ENCODE assay signal across 17 cellular contexts in genomic region chr2:74045454-74045853, GRCh38.
DNase-seq lines count a peak whose midpoint lies in the region; ATAC-seq and TF ChIP-seq lines count a peak whose summit lies in the region.
"Had no signal": no experiment of that assay in that cellular context is flagged by ENCODE, and none has a peak within 500 bp of the region (broad histone marks: within the 10 kb centered on the region; RNA-seq: fewer than 3 reads in every experiment).

No MANE protein-coding gene starts in this region.

- no peaks in the 10 kb centered on the region for H3K27me3 Mint-ChIP-seq in brain
- H3K27me3 Mint-ChIP-seq in immature natural killer cell (ENCODE audit: low read depth in 3 of 3), result peaks cover 0 to 4% (median 2%) of the 10 kb centered on the region in 3 donors
- H3K27me3 Mint-ChIP-seq: activated CD4-positive, alpha-beta T cell treated with anti-CD3 and anti-CD28 coated beads, Interleukin-2, amount 10 ng/mL, durations not matched to agents 7 days and 5 days; B cell; stimulated activated naive CD8-positive, alpha-beta T cell treated with anti-CD3 and anti-CD28 coated beads, Interleukin-15, Interleukin-2, amounts not matched to agents 100 ng/mL and 50 ng/mL, for 24 hours had no signal

- H3K9me3 ChIP-seq in BE2C, result no peaks in the 10 kb centered on the region

- peak overlapping the region in 4 of 5 experiments; percentile 3 to 37 (median 18) for H3K27ac Mint-ChIP-seq in brain
- peak overlapping the region in 4 of 6 donors; percentile 26 to 67 (median 52) for H3K27ac Mint-ChIP-seq in immature natural killer cell
- H3K27ac Mint-ChIP-seq: activated CD4-positive, alpha-beta T cell treated with anti-CD3 and anti-CD28 coated beads, Interleukin-2, amount 10 ng/mL, durations not matched to agents 7 days and 5 days; B cell; stimulated activated naive CD8-positive, alpha-beta T cell treated with anti-CD3 and anti-CD28 coated beads, Interleukin-15, Interleukin-2, amounts not matched to agents 100 ng/mL and 50 ng/mL, for 24 hours had no signal

- POLR2A ChIA-PET in BJ (lab: Charles Lee), result no interaction called here

- peaks cover 5% of the 10 kb centered on the region; the same call in 1 of the 2 replicates for H3K36me3 ChIP-seq in BJ (ENCODE audit: control insufficient read depth, insufficient read depth, low read length)
- H3K36me3 ChIP-seq in BE2C, result peaks cover 4% of the 10 kb centered on the region; the same call in 1 of the 2 replicates
- H3K36me3 ChIP-seq: cardiac muscle cell had no signal

- TF ChIP-seq CTCF in BJ (IDR thresholded peaks at IDR 0.05; ENCODE audit: insufficient read depth, low read depth, low read length) (no peak), brain (conservative IDR thresholded peaks at IDR 0.05) (no peak), omental fat pad (IDR thresholded peaks at IDR 0.05) (no peak), BE2C (IDR thresholded peaks at IDR 0.05; ENCODE audit: low read depth, low read length) (no peak)

- H3K36me3 Mint-ChIP-seq in brain, result peaks cover 33% of the 10 kb centered on the region
- H3K36me3 Mint-ChIP-seq in immature natural killer cell, result peaks cover 5 to 17% (median 7%) of the 10 kb centered on the region in 3 donors

- H3K4me3 ChIP-seq in BJ (ENCODE audit: low read depth, low read length) (no peak overlapping the region), BE2C (ENCODE audit: low read depth, low read length) (no peak overlapping the region)
- H3K4me3 ChIP-seq: cardiac muscle cell, SJSA1 had no signal

- DNase-seq in BJ (ENCODE audit: low read depth), result peak; percentile 23
- peak; percentile 75 for DNase-seq in EH (ENCODE audit: low read depth)
- DNase-seq in immature natural killer cell, result no peak
- no peak for DNase-seq in omental fat pad (ENCODE audit: low spot score)
- no peak for DNase-seq in activated T-cell treated with anti-CD3 and anti-CD28 coated beads for 4 hours
- no peak for DNase-seq in BE2C
- DNase-seq: activated CD4-positive, alpha-beta T cell treated with anti-CD3 and anti-CD28 coated beads, Interleukin-2, amount 10 ng/mL, durations not matched to agents 7 days and 5 days; activated effector memory CD4-positive, alpha-beta T cell treated with Interleukin-2 at 50 U/mL for 16 hours; KG1; NCI-H1436; NCI-H446 had no signal

- ATAC-seq in GM21423 (IDR thresholded peaks at IDR 0.05; ENCODE audit: unreplicated experiment) (no peak), omental fat pad (ENCODE audit: low FRiP score) (no peak)

- H3K9me3 Mint-ChIP-seq in brain (no peaks in the 10 kb centered on the region), immature natural killer cell (no peaks in the 10 kb centered on the region)
- H3K9me3 Mint-ChIP-seq: activated CD4-positive, alpha-beta T cell treated with anti-CD3 and anti-CD28 coated beads, Interleukin-2, amount 10 ng/mL, durations not matched to agents 7 days and 5 days; stimulated activated naive CD8-positive, alpha-beta T cell treated with anti-CD3 and anti-CD28 coated beads, Interleukin-15, Interleukin-2, amounts not matched to agents 100 ng/mL and 50 ng/mL, for 24 hours had no signal

- CTCF ChIA-PET in BJ (lab: Yijun Ruan, JAX), result interaction anchor here (0.6 kb wide), 1 partner anchor 9 kb away, joined by 3 read pairs; no protein-coding TSS in a partner anchor

- H3K4me1 Mint-ChIP-seq in brain (peaks cover 48% of the 10 kb centered on the region), immature natural killer cell (peaks cover 41 to 56% of the 10 kb centered on the region in 2 donors)

- H3K27me3 ChIP-seq in BJ (ENCODE audit: control insufficient read depth, insufficient read depth, low read length) (no peaks in the 10 kb centered on the region), BE2C (no peaks in the 10 kb centered on the region)
- H3K27me3 ChIP-seq: cardiac muscle cell, SJSA1 had no signal

- H3K4me3 Mint-ChIP-seq in brain, result no peak overlapping the region
- H3K4me3 Mint-ChIP-seq in immature natural killer cell, result no peak overlapping the region
- H3K4me3 Mint-ChIP-seq: activated CD4-positive, alpha-beta T cell treated with anti-CD3 and anti-CD28 coated beads, Interleukin-2, amount 10 ng/mL, durations not matched to agents 7 days and 5 days; B cell; stimulated activated naive CD8-positive, alpha-beta T cell treated with anti-CD3 and anti-CD28 coated beads, Interleukin-15, Interleukin-2, amounts not matched to agents 100 ng/mL and 50 ng/mL, for 24 hours had no signal

- H3K4me1 ChIP-seq in BE2C, result no peaks in the 10 kb centered on the region
- H3K4me1 ChIP-seq: SJSA1 had no signal

Comparison
In these comparisons a context has a peak if more than half of its experiments do, and no peak if none do; other contexts are left out.
1. DNase-seq: peak in BJ (single experiment) and EH (single experiment); none in immature natural killer cell (0 of 3), omental fat pad (single experiment), activated T-cell treated with anti-CD3 and anti-CD28 coated beads for 4 hours (single experiment) and BE2C (single experiment).